ENCODE assay signal across 28 cellular contexts in genomic region chr4:13562876-13563275, GRCh38. TPM values are rescaled to one million over a fixed set of nuclear protein-coding genes. Genes with fewer than 3 reads are reported as not detected.
"Had no signal": no experiment of that assay in that cellular context is flagged by ENCODE, and none has a peak within 500 bp of the region (broad histone marks: within the 10 kb centered on the region; RNA-seq: fewer than 3 reads in every experiment).

No MANE protein-coding gene starts in this region.

- H3K4me1 ChIP-seq: esophagus squamous epithelium, gastrocnemius medialis, heart right ventricle, left lung, lower lobe of right lung had no signal

- FAIRE-seq: endometrium, islet of Langerhans, keratinocyte had no signal

- H3K4me3 ChIP-seq: esophagus squamous epithelium, gastrocnemius medialis, heart right ventricle, left lung, lower lobe of right lung, mucosa of descending colon had no signal

- H3K27me3 ChIP-seq: esophagus squamous epithelium, gastrocnemius medialis, heart right ventricle, left lung had no signal

- H3K9me3 ChIP-seq: esophagus squamous epithelium, gastrocnemius medialis, left lung, lower lobe of right lung, mucosa of descending colon had no signal

- H3K27ac ChIP-seq: epithelial cell of prostate, esophagus squamous epithelium, gastrocnemius medialis, heart right ventricle, left lung, lower lobe of right lung had no signal

- ATAC-seq: effector memory CD8-positive, alpha-beta T cell; esophagus mucosa; gastrocnemius medialis; heart right ventricle; left cardiac atrium; left lung; left ventricle myocardium superior; lower lobe of right lung; mucosa of descending colon; naive thymus-derived CD8-positive, alpha-beta T cell had no signal

- DNase-seq: cortex of kidney; effector CD8-positive, alpha-beta T cell; effector memory CD8-positive, alpha-beta T cell; endodermal cell; erythroblast; esophagus squamous epithelium; foreskin fibroblast; foreskin melanocyte; gastrocnemius medialis; glutamatergic neuron; head of caudate nucleus; heart right ventricle; hippocampal formation; left cardiac atrium; left lung; left ventricle myocardium superior; lower lobe of right lung; mesenchymal stem cell; mucosa of descending colon; naive B cell; naive thymus-derived CD8-positive, alpha-beta T cell had no signal

RNA-seq across cellular contexts. Expression of gene NKX3-2, which starts 18.6 kb away (rescaled TPM):
- total RNA-seq: esophagus mucosa; gastrocnemius medialis; glomerular endothelial cell; heart right ventricle; kidney epithelial cell; left cardiac atrium; left lung; left ventricle myocardium superior; lower lobe of right lung; naive thymus-derived CD8-positive, alpha-beta T cell had no signal
- polyA plus RNA-seq: heart right ventricle; naive thymus-derived CD8-positive, alpha-beta T cell had no signal
